2 cellular contexts compared by ENCODE assay signal in the genomic region with DNA sequence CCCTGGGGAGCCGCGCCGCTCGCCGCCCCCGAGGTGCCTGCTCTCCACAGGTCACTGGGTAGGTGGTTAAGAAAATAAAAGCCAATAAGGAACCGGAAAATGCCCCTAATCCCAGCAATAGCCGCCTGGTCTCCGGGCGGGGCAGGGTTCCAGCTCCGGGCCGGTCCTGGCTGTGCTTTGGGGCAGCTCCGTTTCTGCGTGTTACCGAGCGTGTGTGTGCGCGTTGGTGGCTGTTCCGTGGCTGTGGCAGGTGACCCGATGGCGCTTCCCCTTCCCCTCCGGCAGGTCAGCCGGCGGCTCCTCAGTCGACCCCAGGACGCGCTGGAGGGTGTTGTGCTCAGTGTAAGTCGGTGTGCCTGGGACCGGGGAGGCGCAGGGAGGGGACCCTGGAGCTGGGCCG. TPM values are rescaled to one million over a fixed set of nuclear protein-coding genes. Genes with fewer than 3 reads are reported as not detected.
"Had no signal": no experiment of that assay in that cellular context is flagged by ENCODE, and none has a peak within 500 bp of the region (broad histone marks: within the 10 kb centered on the region; RNA-seq: fewer than 3 reads in every experiment).

No MANE protein-coding gene starts in this region.

RNA-seq across cellular contexts. Expression of a gene that starts 17.2 kb away (rescaled TPM):
- total RNA-seq: activated naive CD4-positive, alpha-beta T cell treated with anti-CD3 and anti-CD28 coated beads for 36 hours; ascending aorta had no signal
